Comparison of ENCODE assay signal across 35 cellular contexts in genomic region chr7:82865856-82866255, GRCh38.
"Had no signal": no experiment of that assay in that cellular context is flagged by ENCODE, and none has a peak within 500 bp of the region (broad histone marks: within the 10 kb centered on the region; RNA-seq: fewer than 3 reads in every experiment).

No MANE protein-coding gene starts in this region.

- DNase-seq: activated CD4-positive, alpha-beta memory T cell treated with anti-CD3 and anti-CD28 coated beads for 36 hours; activated CD4-positive, alpha-beta T cell treated with anti-CD3 and anti-CD28 coated beads for 36 hours; activated CD4-positive, alpha-beta T cell treated with anti-CD3 and anti-CD28 coated beads, Interleukin-2, amount 50 U/mL, for 1 hour; activated CD4-positive, CD25-positive, alpha-beta regulatory T cell; activated CD4-positive, CD25-positive, alpha-beta regulatory T cell treated with anti-CD3 and anti-CD28 coated beads, Interleukin-2, amount 50 U/mL, for 72 hours; activated CD8-positive, alpha-beta memory T cell treated with anti-CD3 and anti-CD28 coated beads, Interleukin-2, amount 10 ng/mL, durations not matched to agents 7 days and 5 days; activated CD8-positive, alpha-beta memory T cell treated with anti-CD3 and anti-CD28 coated beads, Interleukin-2, amount 50 U/mL, for 4 hours; activated CD8-positive, alpha-beta T cell treated with anti-CD3 and anti-CD28 coated beads, Interleukin-2, amount 10 ng/mL, durations not matched to agents 7 days and 5 days; activated effector memory CD4-positive, alpha-beta T cell treated with anti-CD3 and anti-CD28 coated beads, Interleukin-2, amount 50 U/mL, for 16 hours; activated naive CD4-positive, alpha-beta T cell treated with anti-CD3 and anti-CD28 coated beads for 36 hours; activated naive CD8-positive, alpha-beta T cell treated with anti-CD3 and anti-CD28 coated beads for 36 hours; activated naive CD8-positive, alpha-beta T cell treated with anti-CD3 and anti-CD28 coated beads, Interleukin-2, amount 50 U/mL, for 24 hours; activated T-cell treated with anti-CD3 and anti-CD28 coated beads, Interleukin-2, amount 50 U/mL, for 1 hour; activated T-cell treated with anti-CD3 and anti-CD28 coated beads, Interleukin-2, amount 50 U/mL, for 48 hours; adrenal gland; amygdala; aorta; effector CD4-positive, alpha-beta T cell; effector memory CD8-positive, alpha-beta T cell; erythroblast; foreskin keratinocyte; gastrocnemius medialis; glutamatergic neuron; heart right ventricle; T-helper 2 cell had no signal

- ATAC-seq: activated CD4-positive, alpha-beta T cell treated with anti-CD3 and anti-CD28 coated beads for 36 hours; activated CD8-positive, alpha-beta memory T cell treated with anti-CD3 and anti-CD28 coated beads, Interleukin-2, amount 10 ng/mL, durations not matched to agents 7 days and 5 days; activated CD8-positive, alpha-beta T cell treated with anti-CD3 and anti-CD28 coated beads, Interleukin-2, amount 10 ng/mL, durations not matched to agents 7 days and 5 days; activated naive CD8-positive, alpha-beta T cell treated with anti-CD3 and anti-CD28 coated beads, Interleukin-2, amount 50 U/mL, for 24 hours; effector memory CD8-positive, alpha-beta T cell; foreskin keratinocyte; gastrocnemius medialis; heart right ventricle had no signal

- H3K4me3 Mint-ChIP-seq: activated CD4-positive, alpha-beta memory T cell treated with anti-CD3 and anti-CD28 coated beads for 36 hours; activated CD4-positive, alpha-beta T cell treated with anti-CD3 and anti-CD28 coated beads for 36 hours; activated CD8-positive, alpha-beta memory T cell treated with anti-CD3 and anti-CD28 coated beads, Interleukin-2, amount 10 ng/mL, durations not matched to agents 7 days and 5 days; activated CD8-positive, alpha-beta T cell treated with anti-CD3 and anti-CD28 coated beads, Interleukin-2, amount 10 ng/mL, durations not matched to agents 7 days and 5 days; activated naive CD4-positive, alpha-beta T cell treated with anti-CD3 and anti-CD28 coated beads for 36 hours; activated naive CD4-positive, alpha-beta T cell treated with anti-CD3 and anti-CD28 coated beads, Interleukin-2, amount 50 U/mL, for 24 hours; activated naive CD8-positive, alpha-beta T cell treated with anti-CD3 and anti-CD28 coated beads for 36 hours; activated naive CD8-positive, alpha-beta T cell treated with anti-CD3 and anti-CD28 coated beads, Interleukin-2, amount 50 U/mL, for 24 hours; activated T-helper 1 cell treated with anti-CD3 and anti-CD28 coated beads, Interleukin-12 subunit alpha, Interleukin-12 subunit beta, Interleukin-2, Interleukin-4 antibody, amounts not matched to agents 30 ng/mL and 10 ng/mL and 1 ng/mL, durations not matched to agents 14 hours and 24 hours and 36 hours; brain; central memory CD8-positive, alpha-beta T cell; dendritic cell treated with granulocyte-macrophage colony-stimulating factor and Interleukin-4, amounts not matched to agents 40 ng/mL and 50 ng/mL, for 4 days; effector memory CD8-positive, alpha-beta T cell had no signal

- H3K27me3 Mint-ChIP-seq: activated CD4-positive, alpha-beta memory T cell treated with anti-CD3 and anti-CD28 coated beads for 36 hours; activated CD4-positive, alpha-beta T cell treated with anti-CD3 and anti-CD28 coated beads for 36 hours; activated CD8-positive, alpha-beta memory T cell treated with anti-CD3 and anti-CD28 coated beads, Interleukin-2, amount 10 ng/mL, durations not matched to agents 7 days and 5 days; activated naive CD4-positive, alpha-beta T cell treated with anti-CD3 and anti-CD28 coated beads, Interleukin-2, amount 50 U/mL, for 24 hours; activated naive CD8-positive, alpha-beta T cell treated with anti-CD3 and anti-CD28 coated beads for 36 hours; activated naive CD8-positive, alpha-beta T cell treated with anti-CD3 and anti-CD28 coated beads, Interleukin-2, amount 50 U/mL, for 24 hours; brain; central memory CD8-positive, alpha-beta T cell; dendritic cell treated with granulocyte-macrophage colony-stimulating factor and Interleukin-4, amounts not matched to agents 40 ng/mL and 50 ng/mL, for 4 days; effector memory CD8-positive, alpha-beta T cell had no signal

- H3K27ac Mint-ChIP-seq: activated CD4-positive, alpha-beta memory T cell treated with anti-CD3 and anti-CD28 coated beads for 36 hours; activated CD4-positive, alpha-beta T cell treated with anti-CD3 and anti-CD28 coated beads for 36 hours; activated CD8-positive, alpha-beta memory T cell treated with anti-CD3 and anti-CD28 coated beads, Interleukin-2, amount 10 ng/mL, durations not matched to agents 7 days and 5 days; activated CD8-positive, alpha-beta T cell treated with anti-CD3 and anti-CD28 coated beads, Interleukin-2, amount 10 ng/mL, durations not matched to agents 7 days and 5 days; activated naive CD4-positive, alpha-beta T cell treated with anti-CD3 and anti-CD28 coated beads for 36 hours; activated naive CD4-positive, alpha-beta T cell treated with anti-CD3 and anti-CD28 coated beads, Interleukin-2, amount 50 U/mL, for 24 hours; activated naive CD8-positive, alpha-beta T cell treated with anti-CD3 and anti-CD28 coated beads for 36 hours; activated naive CD8-positive, alpha-beta T cell treated with anti-CD3 and anti-CD28 coated beads, Interleukin-2, amount 50 U/mL, for 24 hours; activated T-helper 1 cell treated with anti-CD3 and anti-CD28 coated beads, Interleukin-12 subunit alpha, Interleukin-12 subunit beta, Interleukin-2, Interleukin-4 antibody, amounts not matched to agents 30 ng/mL and 10 ng/mL and 1 ng/mL, durations not matched to agents 14 hours and 24 hours and 36 hours; activated T-helper 2 cell treated with anti-CD3 and anti-CD28 coated beads, Interferon-gamma antibody, Interleukin-2, Interleukin-4, amounts not matched to agents 10 μg/mL and 5 μg/mL and 100 μg/mL, durations not matched to agents 14 hours and 24 hours and 36 hours; brain; dendritic cell treated with granulocyte-macrophage colony-stimulating factor and Interleukin-4, amounts not matched to agents 40 ng/mL and 50 ng/mL, for 4 days; effector memory CD8-positive, alpha-beta T cell had no signal

- H3K4me1 Mint-ChIP-seq: activated CD4-positive, alpha-beta T cell treated with anti-CD3 and anti-CD28 coated beads for 36 hours; activated CD8-positive, alpha-beta memory T cell treated with anti-CD3 and anti-CD28 coated beads, Interleukin-2, amount 10 ng/mL, durations not matched to agents 7 days and 5 days; activated naive CD4-positive, alpha-beta T cell treated with anti-CD3 and anti-CD28 coated beads, Interleukin-2, amount 50 U/mL, for 24 hours; activated naive CD8-positive, alpha-beta T cell treated with anti-CD3 and anti-CD28 coated beads for 36 hours; activated naive CD8-positive, alpha-beta T cell treated with anti-CD3 and anti-CD28 coated beads, Interleukin-2, amount 50 U/mL, for 24 hours; brain; central memory CD8-positive, alpha-beta T cell had no signal

- H3K9me3 Mint-ChIP-seq: activated naive CD8-positive, alpha-beta T cell treated with anti-CD3 and anti-CD28 coated beads for 36 hours; activated T-helper 1 cell treated with anti-CD3 and anti-CD28 coated beads, Interleukin-12 subunit alpha, Interleukin-12 subunit beta, Interleukin-2, Interleukin-4 antibody, amounts not matched to agents 30 ng/mL and 10 ng/mL and 1 ng/mL, durations not matched to agents 14 hours and 24 hours and 36 hours; brain had no signal

- H3K4me3 ChIP-seq: adrenal gland, breast epithelium, coronary artery, esophagus muscularis mucosa, gastrocnemius medialis, heart right ventricle, hepatocyte had no signal

- H3K27ac ChIP-seq: adrenal gland, breast epithelium, coronary artery, esophagus muscularis mucosa, foreskin keratinocyte, gastrocnemius medialis, heart right ventricle, hepatocyte had no signal

- H3K4me1 ChIP-seq: adrenal gland, breast epithelium, esophagus muscularis mucosa, foreskin keratinocyte, gastrocnemius medialis, heart right ventricle had no signal

- H3K9me3 ChIP-seq: adrenal gland, breast epithelium, esophagus muscularis mucosa, gastrocnemius medialis had no signal

- H3K36me3 ChIP-seq: adrenal gland, breast epithelium, esophagus muscularis mucosa, gastrocnemius medialis, heart right ventricle had no signal

- H3K79me2 ChIP-seq: hepatocyte had no signal

- H2AFZ ChIP-seq: hepatocyte had no signal

- H3K4me2 ChIP-seq: hepatocyte had no signal

- H3K27me3 ChIP-seq: adrenal gland, breast epithelium, esophagus muscularis mucosa, foreskin keratinocyte, gastrocnemius medialis, heart right ventricle, hepatocyte had no signal
